8 cellular contexts compared by ENCODE assay signal in the genomic region with DNA sequence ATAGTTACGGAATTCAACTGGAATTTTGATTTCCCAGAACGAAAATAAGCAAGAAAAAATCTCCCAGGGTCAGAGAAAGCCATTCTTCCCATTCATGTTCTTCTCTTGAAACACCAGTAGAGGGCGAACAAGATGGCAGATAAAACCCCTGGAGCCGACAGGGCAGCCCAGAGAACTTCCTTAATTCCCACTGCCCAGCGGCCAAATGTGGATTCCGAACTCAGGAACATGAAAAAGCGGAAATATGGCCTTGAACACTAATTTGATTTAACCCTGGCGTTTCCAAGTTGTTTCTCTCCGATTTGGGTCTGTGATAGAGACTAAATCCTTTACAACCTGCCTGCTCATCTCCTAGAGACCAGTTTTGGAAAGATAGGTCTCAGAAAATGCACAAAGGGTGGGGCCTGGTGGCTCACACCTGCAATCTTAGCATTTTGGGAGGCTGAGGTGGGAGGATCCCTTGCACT.
DNase-seq lines count a peak whose midpoint lies in the region; ATAC-seq and TF ChIP-seq lines count a peak whose summit lies in the region.

No MANE protein-coding gene starts in this region.

- WGBS in stomach, 5 donors = 0 to 2% (median 1%) methylated on average over 9 of the region's 9 CpGs

- no peak overlapping the region for H3K4me3 ChIP-seq in HAP-1
- H3K4me3 ChIP-seq in coronary artery = no peak overlapping the region
- no peak overlapping the region for H3K4me3 ChIP-seq in stomach

- TF ChIP-seq EP300 in stomach (IDR thresholded peaks at IDR 0.05) = no peak

- intact Hi-C loops in left colon (cut with DNase I, micrococcal nuclease) = loop anchor here in 1 of 2 donors (10.0 kb wide), 1 partner anchor 193 kb away; no protein-coding TSS in a partner anchor
- intact Hi-C loops in stomach (cut with DNase I; ENCODE audit: low total_unique reads) = no loop called here

- H3K36me3 ChIP-seq in HAP-1 (replicated peaks) (no peaks in the 10 kb centered on the region), stomach (no peaks in the 10 kb centered on the region)

- DNase-seq in EH (ENCODE audit: low read depth) (peak; percentile 81), HAP-1 (ENCODE audit: low spot score in 2 of 2) (peak; percentile 70 to 78), NCI-H146 (lab: John Stamatoyannopoulos, UW) (peak; percentile 55), SW480 (ENCODE audit: low spot score) (peak; percentile 80), coronary artery (ENCODE audit: low spot score) (no peak), left colon (peak; percentile 38 to 46), stomach (peak; percentile 58)

- in situ Hi-C loops in HAP-1 (cut with MboI; ENCODE audit: low sequenced_read_pairs) = no loop called here

- ATAC-seq in left colon (peak; percentile 94), GM21737 (IDR thresholded peaks at IDR 0.05; ENCODE audit: unreplicated experiment) (no peak)

- TF ChIP-seq POLR2A in stomach (IDR thresholded peaks at IDR 0.05) = no peak

- peak; percentile 67 for TF ChIP-seq CTCF in coronary artery (IDR thresholded peaks at IDR 0.05)
- peak in 5 of 7 experiments; percentile 43 to 72 (median 65) for TF ChIP-seq CTCF in stomach (IDR thresholded peaks at IDR 0.05)

- H3K27ac ChIP-seq in coronary artery (no peak overlapping the region), stomach (no peak overlapping the region)

- no peaks in the 10 kb centered on the region for H3K27me3 ChIP-seq in HAP-1 (ENCODE audit: low read depth)
- H3K27me3 ChIP-seq in stomach = peaks cover 0 to 2% (median 0%) of the 10 kb centered on the region in 3 donors

- no peaks in the 10 kb centered on the region for H3K4me1 ChIP-seq in HAP-1
- H3K4me1 ChIP-seq in stomach = peaks cover 0 to 7% (median 3%) of the 10 kb centered on the region in 4 donors

- no peaks in the 10 kb centered on the region for H3K9me3 ChIP-seq in HAP-1
- no peaks in the 10 kb centered on the region for H3K9me3 ChIP-seq in stomach
